Comparison of ENCODE assay signal across 8 cellular contexts in the genomic region with DNA sequence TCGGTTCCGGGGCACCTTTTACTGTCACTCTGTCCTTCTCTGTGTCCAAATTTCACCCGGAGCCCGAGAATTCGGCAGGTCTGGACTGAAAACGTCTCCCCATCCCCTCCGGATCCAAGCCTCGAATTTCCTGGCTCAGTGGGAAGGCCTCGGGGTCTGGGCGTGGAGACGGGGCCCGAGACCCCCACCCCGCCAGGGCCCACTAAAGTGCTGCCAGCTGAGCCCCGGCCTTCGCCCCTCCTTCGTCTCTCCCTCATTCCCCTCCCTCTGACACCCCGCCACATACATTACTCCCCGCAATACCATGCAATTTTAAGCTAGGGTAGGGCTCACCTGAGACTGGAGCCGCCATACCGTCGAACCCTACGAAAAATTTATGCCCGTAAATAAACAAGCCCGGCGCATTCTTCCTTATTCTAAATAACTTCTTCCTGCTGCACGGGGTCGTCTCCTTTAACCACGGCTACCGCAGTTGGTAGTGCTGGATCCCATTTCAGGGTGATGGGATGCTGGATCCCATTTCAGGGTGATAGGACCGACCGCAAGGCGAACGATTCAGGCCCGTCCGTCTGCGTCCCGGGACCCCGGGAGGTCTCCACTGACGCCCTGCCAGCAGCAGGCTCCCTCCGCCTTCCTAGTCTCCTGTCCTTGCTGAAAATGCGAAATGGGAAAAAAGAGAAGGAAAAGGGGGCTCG. TPM values are rescaled to one million over a fixed set of nuclear protein-coding genes. Genes with fewer than 3 reads are reported as not detected.
DNase-seq lines count a peak whose midpoint lies in the region; ATAC-seq and TF ChIP-seq lines count a peak whose summit lies in the region.

No MANE protein-coding gene starts in this region.

- peaks cover 8 to 36% (median 23%) of the 10 kb centered on the region in 4 donors for H3K4me1 Mint-ChIP-seq in CD4-positive, CD25-positive, alpha-beta regulatory T cell
- H3K4me1 Mint-ChIP-seq in nephron progenitor cell: peaks cover 17% of the 10 kb centered on the region

- no peaks in the 10 kb centered on the region for H3K9me3 ChIP-seq in CD4-positive, CD25-positive, alpha-beta regulatory T cell (ENCODE audit: control insufficient read depth in 2 of 2, low read length in 2 of 2)
- H3K9me3 ChIP-seq in MM.1S (replicated peaks; ENCODE audit: insufficient read depth, low read length) (no peaks in the 10 kb centered on the region), duodenal mucosa (ENCODE audit: control insufficient read depth in 1 of 2, low read length in 2 of 2) (no peaks in the 10 kb centered on the region), mucosa of descending colon (no peaks in the 10 kb centered on the region)

- ATAC-seq in CD4-positive, CD25-positive, alpha-beta regulatory T cell (ENCODE audit: low read depth in 2 of 2): no peak
- ATAC-seq in HG02759 (IDR thresholded peaks at IDR 0.05; ENCODE audit: unreplicated experiment) (no peak), mucosa of descending colon (no peak), GM19395 (IDR thresholded peaks at IDR 0.05; ENCODE audit: unreplicated experiment) (no peak)

- 0 out of 2 replicates have a peak overlapping the region, but pooled peaks have one; percentile 12 for H3K4me2 ChIP-seq in MM.1S (ENCODE audit: low read depth, low read length)

- no peak for DNase-seq in CD4-positive, CD25-positive, alpha-beta regulatory T cell
- DNase-seq in MM.1S (no peak), nephron progenitor cell (peak; percentile 23), mucosa of descending colon (no peak)
- no peak for DNase-seq in stimulated activated CD4-positive, alpha-beta T cell treated with anti-CD3 and anti-CD28 coated beads, Interleukin-15, amount 100 ng/mL, for 24 hours

- peak overlapping the region in 2 of 3 donors; percentile 8 to 11 for H3K27ac Mint-ChIP-seq in CD4-positive, CD25-positive, alpha-beta regulatory T cell
- H3K27ac Mint-ChIP-seq in nephron progenitor cell: no peak overlapping the region

- H3K9me3 Mint-ChIP-seq in CD4-positive, CD25-positive, alpha-beta regulatory T cell: peaks cover 0 to 5% (median 3%) of the 10 kb centered on the region in 7 donors
- H3K9me3 Mint-ChIP-seq in nephron progenitor cell: peaks cover 9% of the 10 kb centered on the region

- peak overlapping the region; percentile 51 to 89 (median 84) for H3K4me3 Mint-ChIP-seq in CD4-positive, CD25-positive, alpha-beta regulatory T cell
- peak overlapping the region; percentile 88 for H3K4me3 Mint-ChIP-seq in nephron progenitor cell

- no peaks in the 10 kb centered on the region for H3K9me2 ChIP-seq in MM.1S (replicated peaks; ENCODE audit: insufficient read depth, low read length)

- H3K4me3 ChIP-seq in CD4-positive, CD25-positive, alpha-beta regulatory T cell (ENCODE audit: low read depth, low read length): no peak overlapping the region
- H3K4me3 ChIP-seq in MM.1S (ENCODE audit: low read length) (no peak overlapping the region), duodenal mucosa (ENCODE audit: low read depth in 1 of 2, low read length in 2 of 2) (peak overlapping the region; percentile 40 to 55), mucosa of descending colon (no peak overlapping the region)

- no peaks in the 10 kb centered on the region for H3F3A ChIP-seq in MM.1S (ENCODE audit: insufficient read depth, low read length)

- H4K20me1 ChIP-seq in MM.1S (ENCODE audit: insufficient read depth, low read length): no peaks in the 10 kb centered on the region

- no peak overlapping the region for H3K9ac ChIP-seq in MM.1S (ENCODE audit: low read length)
- no peak overlapping the region for H3K9ac ChIP-seq in duodenal mucosa (ENCODE audit: low read depth in 1 of 2, low read length in 2 of 2)

- H3K4me1 ChIP-seq in CD4-positive, CD25-positive, alpha-beta regulatory T cell (ENCODE audit: control insufficient read depth, insufficient read depth, low read length, poor library complexity, severe bottlenecking): peaks cover 22% of the 10 kb centered on the region
- H3K4me1 ChIP-seq in MM.1S (ENCODE audit: low read length) (no peaks in the 10 kb centered on the region), duodenal mucosa (ENCODE audit: control insufficient read depth in 1 of 2, insufficient read depth in 2 of 2, low read length in 2 of 2) (peaks cover 7 to 12% of the 10 kb centered on the region in 2 donors), mucosa of descending colon (ENCODE audit: low read depth) (peaks cover 13% of the 10 kb centered on the region)

- H2AFZ ChIP-seq in MM.1S (ENCODE audit: low read length): no peak overlapping the region

- peaks cover 46% of the 10 kb centered on the region for H3K27me3 ChIP-seq in CD4-positive, CD25-positive, alpha-beta regulatory T cell (ENCODE audit: control insufficient read depth, insufficient read depth, low read length)
- H3K27me3 ChIP-seq in MM.1S (replicated peaks; ENCODE audit: insufficient read depth, low read length) (peaks cover 87% of the 10 kb centered on the region), duodenal mucosa (ENCODE audit: control insufficient read depth in 1 of 2, insufficient read depth in 2 of 2, low read length in 2 of 2) (peaks cover 67 to 81% of the 10 kb centered on the region in 2 donors)

- no peaks in the 10 kb centered on the region for H3K36me3 ChIP-seq in CD4-positive, CD25-positive, alpha-beta regulatory T cell (ENCODE audit: control insufficient read depth, insufficient read depth, low read length)
- no peaks in the 10 kb centered on the region for H3K36me3 ChIP-seq in MM.1S (replicated peaks; ENCODE audit: insufficient read depth, low read length)
- H3K36me3 ChIP-seq in duodenal mucosa (ENCODE audit: control insufficient read depth in 1 of 2, insufficient read depth in 2 of 2, low read length in 2 of 2): no peaks in the 10 kb centered on the region
- no peaks in the 10 kb centered on the region for H3K36me3 ChIP-seq in mucosa of descending colon (ENCODE audit: low read depth)

- intact Hi-C loops in mucosa of descending colon (cut with DNase I, micrococcal nuclease): no loop called here

- peaks cover 93% of the 10 kb centered on the region for H3K27me3 Mint-ChIP-seq in CD4-positive, CD25-positive, alpha-beta regulatory T cell
- H3K27me3 Mint-ChIP-seq in nephron progenitor cell (ENCODE audit: low read depth, poor library complexity): peaks cover 94% of the 10 kb centered on the region

- H3K79me2 ChIP-seq in MM.1S (ENCODE audit: low read length): no peaks in the 10 kb centered on the region

- no peak overlapping the region for H3K27ac ChIP-seq in CD4-positive, CD25-positive, alpha-beta regulatory T cell (ENCODE audit: insufficient read depth, low read length, poor library complexity, severe bottlenecking)
- H3K27ac ChIP-seq in MM.1S (ENCODE audit: low read length) (no peak overlapping the region), duodenal mucosa (ENCODE audit: low read depth, low read length) (no peak overlapping the region)

- TF ChIP-seq CTCF in MM.1S (IDR thresholded peaks at IDR 0.05; ENCODE audit: low read length) (no peak), nephron progenitor cell (IDR thresholded peaks at IDR 0.05) (no peak), mucosa of descending colon (IDR thresholded peaks at IDR 0.05) (no peak)

- H3K36me3 Mint-ChIP-seq in CD4-positive, CD25-positive, alpha-beta regulatory T cell: no peaks in the 10 kb centered on the region
- no peaks in the 10 kb centered on the region for H3K36me3 Mint-ChIP-seq in nephron progenitor cell (ENCODE audit: low read depth)

RNA-seq across cellular contexts. Expression of a gene that starts 4.4 kb away (rescaled TPM):
- not detected for total RNA-seq in CD4-positive, CD25-positive, alpha-beta regulatory T cell
- polyA plus RNA-seq in CD4-positive, CD25-positive, alpha-beta regulatory T cell: under 1 TPM in 3 of 4 donors, not detected in 1; 0.20 to 0.70 (median 0.61) TPM
- total RNA-seq in mucosa of descending colon: not detected

RNA-seq across cellular contexts. Expression of a gene that starts 48.8 kb away (rescaled TPM):
- total RNA-seq in CD4-positive, CD25-positive, alpha-beta regulatory T cell: 3.8 TPM
- polyA plus RNA-seq in CD4-positive, CD25-positive, alpha-beta regulatory T cell: 1 to 10 TPM; 1.9 to 2.3 (median 2.1) TPM
- 10 to 100 TPM; 10.3 to 18.1 (median 14.1) TPM for total RNA-seq in mucosa of descending colon

RNA-seq across cellular contexts. Expression of a gene that starts 51.4 kb away (rescaled TPM):
- total RNA-seq in CD4-positive, CD25-positive, alpha-beta regulatory T cell: 12.8 TPM
- 10 to 100 TPM; 15.3 to 24.5 (median 19.5) TPM for polyA plus RNA-seq in CD4-positive, CD25-positive, alpha-beta regulatory T cell
- 1 to 10 TPM; 6.6 to 8.0 (median 8.0) TPM for total RNA-seq in mucosa of descending colon

Comparison
In these comparisons a context has a peak if more than half of its experiments do, and no peak if none do; other contexts are left out.
1. H3K4me3 ChIP-seq: peak in duodenal mucosa (2 of 2); none in CD4-positive, CD25-positive, alpha-beta regulatory T cell (single experiment), MM.1S (single experiment) and mucosa of descending colon (single experiment).